In the genomic region with DNA sequence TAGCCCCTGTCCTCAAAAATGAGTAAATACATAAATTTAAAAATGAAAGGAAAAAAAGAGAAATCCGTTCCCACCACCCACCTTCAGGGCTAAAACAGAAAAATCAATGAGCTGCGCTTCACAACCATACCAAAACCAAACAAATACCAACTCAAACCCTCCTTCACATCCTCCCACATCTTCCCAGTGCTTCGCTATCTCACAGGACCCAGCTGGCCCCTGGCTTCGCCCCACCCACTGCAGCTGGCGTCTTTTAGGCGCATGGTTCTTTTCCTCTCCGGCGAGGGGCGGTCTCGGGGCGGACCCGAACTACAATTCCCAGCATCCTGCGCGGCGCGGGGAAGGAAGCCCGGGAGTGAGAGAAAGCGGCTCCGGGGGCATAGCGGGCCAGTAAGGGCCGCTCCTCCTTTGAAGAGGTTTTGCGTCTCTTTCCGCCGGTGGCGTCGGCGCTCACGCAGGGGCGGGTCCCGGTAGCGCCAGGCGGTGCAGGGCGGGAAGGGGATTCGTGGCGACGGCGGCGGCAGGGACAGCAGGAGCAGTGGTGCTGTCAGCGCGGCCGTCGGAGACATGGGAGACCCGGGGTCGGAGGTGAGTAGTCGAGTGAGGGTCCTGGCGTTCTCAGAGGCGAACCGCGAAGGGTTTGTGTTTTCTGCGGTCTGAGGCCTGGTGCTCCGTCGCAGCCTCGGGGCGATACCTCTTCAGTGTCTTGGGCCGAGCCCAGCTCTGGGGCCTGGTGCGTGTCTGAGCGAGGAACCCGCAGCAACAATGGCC, we compare ENCODE assay signal across 1 cellular context.
A peak's percentile ranks its signal among the peaks of the same experiment; 100 is the strongest.
TF ChIP-seq lines count a peak whose summit lies in the region.

A gene with protein sequence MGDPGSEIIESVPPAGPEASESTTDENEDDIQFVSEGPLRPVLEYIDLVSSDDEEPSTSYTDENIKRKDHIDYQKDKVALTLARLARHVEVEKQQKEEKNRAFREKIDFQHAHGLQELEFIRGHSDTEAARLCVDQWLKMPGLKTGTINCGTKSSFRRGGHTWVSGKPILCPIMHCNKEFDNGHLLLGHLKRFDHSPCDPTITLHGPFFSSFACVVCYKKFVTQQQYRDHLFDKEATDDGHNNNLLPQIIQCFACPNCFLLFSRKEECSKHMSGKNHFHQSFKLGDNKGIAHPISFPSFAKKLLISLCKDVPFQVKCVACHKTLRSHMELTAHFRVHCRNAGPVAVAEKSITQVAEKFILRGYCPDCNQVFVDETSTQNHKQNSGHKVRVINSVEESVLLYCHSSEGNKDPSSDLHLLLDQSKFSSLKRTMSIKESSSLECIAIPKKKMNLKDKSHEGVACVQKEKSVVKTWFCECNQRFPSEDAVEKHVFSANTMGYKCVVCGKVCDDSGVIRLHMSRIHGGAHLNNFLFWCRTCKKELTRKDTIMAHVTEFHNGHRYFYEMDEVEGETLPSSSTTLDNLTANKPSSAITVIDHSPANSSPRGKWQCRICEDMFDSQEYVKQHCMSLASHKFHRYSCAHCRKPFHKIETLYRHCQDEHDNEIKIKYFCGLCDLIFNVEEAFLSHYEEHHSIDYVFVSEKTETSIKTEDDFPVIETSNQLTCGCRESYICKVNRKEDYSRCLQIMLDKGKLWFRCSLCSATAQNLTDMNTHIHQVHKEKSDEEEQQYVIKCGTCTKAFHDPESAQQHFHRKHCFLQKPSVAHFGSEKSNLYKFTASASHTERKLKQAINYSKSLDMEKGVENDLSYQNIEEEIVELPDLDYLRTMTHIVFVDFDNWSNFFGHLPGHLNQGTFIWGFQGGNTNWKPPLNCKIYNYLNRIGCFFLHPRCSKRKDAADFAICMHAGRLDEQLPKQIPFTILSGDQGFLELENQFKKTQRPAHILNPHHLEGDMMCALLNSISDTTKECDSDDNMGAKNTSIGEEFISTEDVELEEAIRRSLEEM (plus strand): TSS at position 502 of the 771 bp plus-strand sequence. CDS start 66 bp downstream, at position 568.

TF ChIP-seq in K562, 482 proteins besides CTCF, POLR2A, EP300 and RAD21 (continued from another document and continues in another):
- TF ChIP-seq MYC (IDR thresholded peaks at IDR 0.05; ENCODE audit: low read depth, low read length), result peak; percentile 76
- no peak for TF ChIP-seq MYC (CRISPR knock-in tag; IDR thresholded peaks at IDR 0.05; ENCODE audit: borderline replicate concordance, low read depth)
- TF ChIP-seq SMARCA5 (IDR thresholded peaks at IDR 0.05), result no peak
- peak; percentile 83 for TF ChIP-seq LEF1 (IDR thresholded peaks at IDR 0.05)
- TF ChIP-seq, protein P1, sequence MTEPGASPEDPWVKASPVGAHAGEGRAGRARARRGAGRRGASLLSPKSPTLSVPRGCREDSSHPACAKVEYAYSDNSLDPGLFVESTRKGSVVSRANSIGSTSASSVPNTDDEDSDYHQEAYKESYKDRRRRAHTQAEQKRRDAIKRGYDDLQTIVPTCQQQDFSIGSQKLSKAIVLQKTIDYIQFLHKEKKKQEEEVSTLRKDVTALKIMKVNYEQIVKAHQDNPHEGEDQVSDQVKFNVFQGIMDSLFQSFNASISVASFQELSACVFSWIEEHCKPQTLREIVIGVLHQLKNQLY (CRISPR knock-in tag; conservative IDR thresholded peaks at IDR 0.05), result no peak
- TF ChIP-seq, protein P2, sequence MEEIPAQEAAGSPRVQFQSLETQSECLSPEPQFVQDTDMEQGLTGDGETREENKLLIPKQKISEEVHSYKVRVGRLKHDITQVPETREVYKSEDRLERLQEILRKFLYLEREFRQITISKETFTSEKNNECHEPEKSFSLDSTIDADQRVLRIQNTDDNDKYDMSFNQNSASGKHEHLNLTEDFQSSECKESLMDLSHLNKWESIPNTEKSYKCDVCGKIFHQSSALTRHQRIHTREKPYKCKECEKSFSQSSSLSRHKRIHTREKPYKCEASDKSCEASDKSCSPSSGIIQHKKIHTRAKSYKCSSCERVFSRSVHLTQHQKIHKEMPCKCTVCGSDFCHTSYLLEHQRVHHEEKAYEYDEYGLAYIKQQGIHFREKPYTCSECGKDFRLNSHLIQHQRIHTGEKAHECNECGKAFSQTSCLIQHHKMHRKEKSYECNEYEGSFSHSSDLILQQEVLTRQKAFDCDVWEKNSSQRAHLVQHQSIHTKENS (CRISPR knock-in tag; IDR thresholded peaks at IDR 0.05), result no peak
- TF ChIP-seq MXI1 (IDR thresholded peaks at IDR 0.05; ENCODE audit: low read depth, low read length), result peak; percentile 49; the same call in 1 of the 2 replicates
- TF ChIP-seq COPS2 (conservative IDR thresholded peaks at IDR 0.05), result no peak
- no peak for TF ChIP-seq STAT5B (CRISPR knock-in tag; IDR thresholded peaks at IDR 0.05)
- peak; percentile 42; the same call in 1 of the 2 replicates for TF ChIP-seq NR1H2 (CRISPR knock-in tag; IDR thresholded peaks at IDR 0.05)
- TF ChIP-seq, protein P3, sequence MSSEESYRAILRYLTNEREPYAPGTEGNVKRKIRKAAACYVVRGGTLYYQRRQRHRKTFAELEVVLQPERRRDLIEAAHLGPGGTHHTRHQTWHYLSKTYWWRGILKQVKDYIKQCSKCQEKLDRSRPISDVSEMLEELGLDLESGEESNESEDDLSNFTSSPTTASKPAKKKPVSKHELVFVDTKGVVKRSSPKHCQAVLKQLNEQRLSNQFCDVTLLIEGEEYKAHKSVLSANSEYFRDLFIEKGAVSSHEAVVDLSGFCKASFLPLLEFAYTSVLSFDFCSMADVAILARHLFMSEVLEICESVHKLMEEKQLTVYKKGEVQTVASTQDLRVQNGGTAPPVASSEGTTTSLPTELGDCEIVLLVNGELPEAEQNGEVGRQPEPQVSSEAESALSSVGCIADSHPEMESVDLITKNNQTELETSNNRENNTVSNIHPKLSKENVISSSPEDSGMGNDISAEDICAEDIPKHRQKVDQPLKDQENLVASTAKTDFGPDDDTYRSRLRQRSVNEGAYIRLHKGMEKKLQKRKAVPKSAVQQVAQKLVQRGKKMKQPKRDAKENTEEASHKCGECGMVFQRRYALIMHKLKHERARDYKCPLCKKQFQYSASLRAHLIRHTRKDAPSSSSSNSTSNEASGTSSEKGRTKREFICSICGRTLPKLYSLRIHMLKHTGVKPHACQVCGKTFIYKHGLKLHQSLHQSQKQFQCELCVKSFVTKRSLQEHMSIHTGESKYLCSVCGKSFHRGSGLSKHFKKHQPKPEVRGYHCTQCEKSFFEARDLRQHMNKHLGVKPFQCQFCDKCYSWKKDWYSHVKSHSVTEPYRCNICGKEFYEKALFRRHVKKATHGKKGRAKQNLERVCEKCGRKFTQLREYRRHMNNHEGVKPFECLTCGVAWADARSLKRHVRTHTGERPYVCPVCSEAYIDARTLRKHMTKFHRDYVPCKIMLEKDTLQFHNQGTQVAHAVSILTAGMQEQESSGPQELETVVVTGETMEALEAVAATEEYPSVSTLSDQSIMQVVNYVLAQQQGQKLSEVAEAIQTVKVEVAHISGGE (CRISPR knock-in tag; IDR thresholded peaks at IDR 0.05), result peak in 2 of 3 experiments; percentile 50 to 91; a peak in 5 of 6 replicates
- no peak for TF ChIP-seq BDP1 (IDR thresholded peaks at IDR 0.05; ENCODE audit: insufficient read depth, insufficient read length)
- TF ChIP-seq, protein P4, sequence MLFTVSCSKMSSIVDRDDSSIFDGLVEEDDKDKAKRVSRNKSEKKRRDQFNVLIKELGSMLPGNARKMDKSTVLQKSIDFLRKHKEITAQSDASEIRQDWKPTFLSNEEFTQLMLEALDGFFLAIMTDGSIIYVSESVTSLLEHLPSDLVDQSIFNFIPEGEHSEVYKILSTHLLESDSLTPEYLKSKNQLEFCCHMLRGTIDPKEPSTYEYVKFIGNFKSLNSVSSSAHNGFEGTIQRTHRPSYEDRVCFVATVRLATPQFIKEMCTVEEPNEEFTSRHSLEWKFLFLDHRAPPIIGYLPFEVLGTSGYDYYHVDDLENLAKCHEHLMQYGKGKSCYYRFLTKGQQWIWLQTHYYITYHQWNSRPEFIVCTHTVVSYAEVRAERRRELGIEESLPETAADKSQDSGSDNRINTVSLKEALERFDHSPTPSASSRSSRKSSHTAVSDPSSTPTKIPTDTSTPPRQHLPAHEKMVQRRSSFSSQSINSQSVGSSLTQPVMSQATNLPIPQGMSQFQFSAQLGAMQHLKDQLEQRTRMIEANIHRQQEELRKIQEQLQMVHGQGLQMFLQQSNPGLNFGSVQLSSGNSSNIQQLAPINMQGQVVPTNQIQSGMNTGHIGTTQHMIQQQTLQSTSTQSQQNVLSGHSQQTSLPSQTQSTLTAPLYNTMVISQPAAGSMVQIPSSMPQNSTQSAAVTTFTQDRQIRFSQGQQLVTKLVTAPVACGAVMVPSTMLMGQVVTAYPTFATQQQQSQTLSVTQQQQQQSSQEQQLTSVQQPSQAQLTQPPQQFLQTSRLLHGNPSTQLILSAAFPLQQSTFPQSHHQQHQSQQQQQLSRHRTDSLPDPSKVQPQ (CRISPR knock-in tag; IDR thresholded peaks at IDR 0.05; ENCODE audit: borderline replicate concordance), result no peak
- no peak for TF ChIP-seq GTF2E2 (tag; IDR thresholded peaks at IDR 0.05)
- TF ChIP-seq FOXK2 (conservative IDR thresholded peaks at IDR 0.05 in 1 of 2, IDR thresholded peaks at IDR 0.05 in 1 of 2; ENCODE audit: low read depth in 2 of 2), result peak; percentile 54 to 82; a peak in 3 of 4 replicates
- TF ChIP-seq ZNF354B (CRISPR knock-in tag; IDR thresholded peaks at IDR 0.05), result no peak
- TF ChIP-seq, protein P5, sequence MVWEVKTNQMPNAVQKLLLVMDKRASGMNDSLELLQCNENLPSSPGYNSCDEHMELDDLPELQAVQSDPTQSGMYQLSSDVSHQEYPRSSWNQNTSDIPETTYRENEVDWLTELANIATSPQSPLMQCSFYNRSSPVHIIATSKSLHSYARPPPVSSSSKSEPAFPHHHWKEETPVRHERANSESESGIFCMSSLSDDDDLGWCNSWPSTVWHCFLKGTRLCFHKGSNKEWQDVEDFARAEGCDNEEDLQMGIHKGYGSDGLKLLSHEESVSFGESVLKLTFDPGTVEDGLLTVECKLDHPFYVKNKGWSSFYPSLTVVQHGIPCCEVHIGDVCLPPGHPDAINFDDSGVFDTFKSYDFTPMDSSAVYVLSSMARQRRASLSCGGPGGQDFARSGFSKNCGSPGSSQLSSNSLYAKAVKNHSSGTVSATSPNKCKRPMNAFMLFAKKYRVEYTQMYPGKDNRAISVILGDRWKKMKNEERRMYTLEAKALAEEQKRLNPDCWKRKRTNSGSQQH (CRISPR knock-in tag; IDR thresholded peaks at IDR 0.05), result no peak
- peak; percentile 90 for TF ChIP-seq RB1 (IDR thresholded peaks at IDR 0.05; ENCODE audit: low read depth)
- no peak for TF ChIP-seq RBM25 (IDR thresholded peaks at IDR 0.05; ENCODE audit: low read depth, low read length, severe bottlenecking)
- peak; percentile 81 to 87; a peak in 3 of 4 replicates for TF ChIP-seq TBL1XR1 (IDR thresholded peaks at IDR 0.05; ENCODE audit: low read length in 2 of 2)
- no peak for TF ChIP-seq ZNF263 (CRISPR knock-in tag; IDR thresholded peaks at IDR 0.05; ENCODE audit: borderline replicate concordance)
- TF ChIP-seq BCOR (IDR thresholded peaks at IDR 0.05), result peak; percentile 77
- TF ChIP-seq, protein P6, sequence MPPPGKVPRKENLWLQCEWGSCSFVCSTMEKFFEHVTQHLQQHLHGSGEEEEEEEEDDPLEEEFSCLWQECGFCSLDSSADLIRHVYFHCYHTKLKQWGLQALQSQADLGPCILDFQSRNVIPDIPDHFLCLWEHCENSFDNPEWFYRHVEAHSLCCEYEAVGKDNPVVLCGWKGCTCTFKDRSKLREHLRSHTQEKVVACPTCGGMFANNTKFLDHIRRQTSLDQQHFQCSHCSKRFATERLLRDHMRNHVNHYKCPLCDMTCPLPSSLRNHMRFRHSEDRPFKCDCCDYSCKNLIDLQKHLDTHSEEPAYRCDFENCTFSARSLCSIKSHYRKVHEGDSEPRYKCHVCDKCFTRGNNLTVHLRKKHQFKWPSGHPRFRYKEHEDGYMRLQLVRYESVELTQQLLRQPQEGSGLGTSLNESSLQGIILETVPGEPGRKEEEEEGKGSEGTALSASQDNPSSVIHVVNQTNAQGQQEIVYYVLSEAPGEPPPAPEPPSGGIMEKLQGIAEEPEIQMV (tag; conservative IDR thresholded peaks at IDR 0.05; ENCODE audit: low read depth), result no peak
- no peak for TF ChIP-seq ZNF431 (CRISPR knock-in tag; IDR thresholded peaks at IDR 0.05)
- TF ChIP-seq SNIP1 (IDR thresholded peaks at IDR 0.05; ENCODE audit: low read depth), result no peak
- TF ChIP-seq, protein P7, sequence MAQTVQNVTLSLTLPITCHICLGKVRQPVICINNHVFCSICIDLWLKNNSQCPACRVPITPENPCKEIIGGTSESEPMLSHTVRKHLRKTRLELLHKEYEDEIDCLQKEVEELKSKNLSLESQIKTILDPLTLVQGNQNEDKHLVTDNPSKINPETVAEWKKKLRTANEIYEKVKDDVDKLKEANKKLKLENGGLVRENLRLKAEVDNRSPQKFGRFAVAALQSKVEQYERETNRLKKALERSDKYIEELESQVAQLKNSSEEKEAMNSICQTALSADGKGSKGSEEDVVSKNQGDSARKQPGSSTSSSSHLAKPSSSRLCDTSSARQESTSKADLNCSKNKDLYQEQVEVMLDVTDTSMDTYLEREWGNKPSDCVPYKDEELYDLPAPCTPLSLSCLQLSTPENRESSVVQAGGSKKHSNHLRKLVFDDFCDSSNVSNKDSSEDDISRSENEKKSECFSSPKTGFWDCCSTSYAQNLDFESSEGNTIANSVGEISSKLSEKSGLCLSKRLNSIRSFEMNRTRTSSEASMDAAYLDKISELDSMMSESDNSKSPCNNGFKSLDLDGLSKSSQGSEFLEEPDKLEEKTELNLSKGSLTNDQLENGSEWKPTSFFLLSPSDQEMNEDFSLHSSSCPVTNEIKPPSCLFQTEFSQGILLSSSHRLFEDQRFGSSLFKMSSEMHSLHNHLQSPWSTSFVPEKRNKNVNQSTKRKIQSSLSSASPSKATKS (CRISPR knock-in tag; IDR thresholded peaks at IDR 0.05), result no peak
- TF ChIP-seq, protein P8, sequence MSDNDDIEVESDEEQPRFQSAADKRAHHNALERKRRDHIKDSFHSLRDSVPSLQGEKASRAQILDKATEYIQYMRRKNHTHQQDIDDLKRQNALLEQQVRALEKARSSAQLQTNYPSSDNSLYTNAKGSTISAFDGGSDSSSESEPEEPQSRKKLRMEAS (CRISPR knock-in tag; IDR thresholded peaks at IDR 0.05), result peak; percentile 88
- TF ChIP-seq ZNF23 (CRISPR knock-in tag; IDR thresholded peaks at IDR 0.05), result no peak
- TF ChIP-seq GABPB2 (CRISPR knock-in tag; conservative IDR thresholded peaks at IDR 0.05), result no peak
- TF ChIP-seq, protein P9, sequence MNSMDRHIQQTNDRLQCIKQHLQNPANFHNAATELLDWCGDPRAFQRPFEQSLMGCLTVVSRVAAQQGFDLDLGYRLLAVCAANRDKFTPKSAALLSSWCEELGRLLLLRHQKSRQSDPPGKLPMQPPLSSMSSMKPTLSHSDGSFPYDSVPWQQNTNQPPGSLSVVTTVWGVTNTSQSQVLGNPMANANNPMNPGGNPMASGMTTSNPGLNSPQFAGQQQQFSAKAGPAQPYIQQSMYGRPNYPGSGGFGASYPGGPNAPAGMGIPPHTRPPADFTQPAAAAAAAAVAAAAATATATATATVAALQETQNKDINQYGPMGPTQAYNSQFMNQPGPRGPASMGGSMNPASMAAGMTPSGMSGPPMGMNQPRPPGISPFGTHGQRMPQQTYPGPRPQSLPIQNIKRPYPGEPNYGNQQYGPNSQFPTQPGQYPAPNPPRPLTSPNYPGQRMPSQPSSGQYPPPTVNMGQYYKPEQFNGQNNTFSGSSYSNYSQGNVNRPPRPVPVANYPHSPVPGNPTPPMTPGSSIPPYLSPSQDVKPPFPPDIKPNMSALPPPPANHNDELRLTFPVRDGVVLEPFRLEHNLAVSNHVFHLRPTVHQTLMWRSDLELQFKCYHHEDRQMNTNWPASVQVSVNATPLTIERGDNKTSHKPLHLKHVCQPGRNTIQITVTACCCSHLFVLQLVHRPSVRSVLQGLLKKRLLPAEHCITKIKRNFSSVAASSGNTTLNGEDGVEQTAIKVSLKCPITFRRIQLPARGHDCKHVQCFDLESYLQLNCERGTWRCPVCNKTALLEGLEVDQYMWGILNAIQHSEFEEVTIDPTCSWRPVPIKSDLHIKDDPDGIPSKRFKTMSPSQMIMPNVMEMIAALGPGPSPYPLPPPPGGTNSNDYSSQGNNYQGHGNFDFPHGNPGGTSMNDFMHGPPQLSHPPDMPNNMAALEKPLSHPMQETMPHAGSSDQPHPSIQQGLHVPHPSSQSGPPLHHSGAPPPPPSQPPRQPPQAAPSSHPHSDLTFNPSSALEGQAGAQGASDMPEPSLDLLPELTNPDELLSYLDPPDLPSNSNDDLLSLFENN (IDR thresholded peaks at IDR 0.05; ENCODE audit: low read depth in 2 of 2, low read length in 2 of 2), result peak in 1 of 2 experiments; percentile 86; a peak in 2 of 4 replicates
- peak; percentile 83 for TF ChIP-seq POLR2H (tag; IDR thresholded peaks at IDR 0.05; ENCODE audit: low read depth)
- no peak for TF ChIP-seq RFX5 (IDR thresholded peaks at IDR 0.05; ENCODE audit: low read depth, low read length)
